Comparison of ENCODE assay signal across 8 cellular contexts in genomic region chr1:181398544-181398943, GRCh38.
DNase-seq lines count a peak whose midpoint lies in the region; ATAC-seq and TF ChIP-seq lines count a peak whose summit lies in the region.

No MANE protein-coding gene starts in this region.

- H3K4me3 Mint-ChIP-seq in activated naive CD8-positive, alpha-beta T cell treated with anti-CD3 and anti-CD28 coated beads for 36 hours: no peak overlapping the region

- no peak for TF ChIP-seq POLR2A in uterus (IDR thresholded peaks at IDR 0.05)

- H3K27me3 ChIP-seq in uterus (no peaks in the 10 kb centered on the region), brain microvascular endothelial cell (replicated peaks) (no peaks in the 10 kb centered on the region)

- peak overlapping the region; percentile 76 for H3K27ac Mint-ChIP-seq in activated naive CD8-positive, alpha-beta T cell treated with anti-CD3 and anti-CD28 coated beads for 36 hours

- H3K4me1 ChIP-seq in uterus: no peaks in the 10 kb centered on the region

- H3K36me3 Mint-ChIP-seq in activated naive CD8-positive, alpha-beta T cell treated with anti-CD3 and anti-CD28 coated beads for 36 hours: no peaks in the 10 kb centered on the region

- in situ Hi-C loops in brain microvascular endothelial cell (cut with HindIII; ENCODE audit: low pct_ligation_motif_present, low sequenced_read_pairs): no loop called here

- intact Hi-C loops in uterus (cut with DNase I; ENCODE audit: low total_unique reads): no loop called here

- no peaks in the 10 kb centered on the region for H3K9me3 ChIP-seq in uterus

- H3K36me3 ChIP-seq in uterus: no peaks in the 10 kb centered on the region
- H3K36me3 ChIP-seq in brain microvascular endothelial cell (replicated peaks): no peaks in the 10 kb centered on the region

- ATAC-seq in GM18861 (IDR thresholded peaks at IDR 0.05; ENCODE audit: unreplicated experiment) (peak; percentile 80), HG03066 (IDR thresholded peaks at IDR 0.05; ENCODE audit: low read depth, unreplicated experiment) (peak; percentile 91)

- peak; percentile 82 for DNase-seq in GM20000 (ENCODE audit: low spot score)
- peak; percentile 51 for DNase-seq in activated naive CD8-positive, alpha-beta T cell treated with anti-CD3 and anti-CD28 coated beads for 36 hours
- DNase-seq in NCI-H128 (lab: John Stamatoyannopoulos, UW; ENCODE audit: unreplicated experiment): no peak
- DNase-seq in uterus: no peak
- DNase-seq in ecto neural progenitor cell (ENCODE audit: low spot score): no peak
- no peak for DNase-seq in brain microvascular endothelial cell

- no peaks in the 10 kb centered on the region for H3K27me3 Mint-ChIP-seq in activated naive CD8-positive, alpha-beta T cell treated with anti-CD3 and anti-CD28 coated beads for 36 hours

- H3K4me1 Mint-ChIP-seq in activated naive CD8-positive, alpha-beta T cell treated with anti-CD3 and anti-CD28 coated beads for 36 hours: peaks cover 41% of the 10 kb centered on the region

- no peak for TF ChIP-seq CTCF in GM20000 (IDR thresholded peaks at IDR 0.05; ENCODE audit: extremely low read depth, missing control alignments)
- TF ChIP-seq CTCF in uterus (IDR thresholded peaks at IDR 0.05): no peak
- TF ChIP-seq CTCF in brain microvascular endothelial cell (IDR thresholded peaks at IDR 0.05; ENCODE audit: low read depth, low read length, missing control alignments): no peak

- H3K4me3 ChIP-seq in uterus: no peak overlapping the region
- no peak overlapping the region for H3K4me3 ChIP-seq in brain microvascular endothelial cell (ENCODE audit: low read depth, low read length)

- H3K9me3 Mint-ChIP-seq in activated naive CD8-positive, alpha-beta T cell treated with anti-CD3 and anti-CD28 coated beads for 36 hours: no peaks in the 10 kb centered on the region

- no peak overlapping the region for H3K27ac ChIP-seq in uterus
- H3K27ac ChIP-seq in brain microvascular endothelial cell: no peak overlapping the region

Comparison
In these comparisons a context has a peak if more than half of its experiments do, and no peak if none do; other contexts are left out.
1. DNase-seq: peak in GM20000 (single experiment) and activated naive CD8-positive, alpha-beta T cell treated with anti-CD3 and anti-CD28 coated beads for 36 hours (single experiment); none in NCI-H128 (single experiment), uterus (0 of 2), ecto neural progenitor cell (single experiment) and brain microvascular endothelial cell (single experiment).